In genomic region chr9:96382175-96382574, GRCh38 we compare ENCODE assay signal across 12 cellular contexts. TPM values are rescaled to one million over a fixed set of nuclear protein-coding genes. Genes with fewer than 3 reads are reported as not detected.
DNase-seq lines count a peak whose midpoint lies in the region; ATAC-seq and TF ChIP-seq lines count a peak whose summit lies in the region.
"Had no signal": no experiment of that assay in that cellular context is flagged by ENCODE, and none has a peak within 500 bp of the region (broad histone marks: within the 10 kb centered on the region; RNA-seq: fewer than 3 reads in every experiment).

No MANE protein-coding gene starts in this region.

- H3K27ac Mint-ChIP-seq in Caco-2 (ENCODE audit: unreplicated experiment) = peak overlapping the region; percentile 46

- H3K27me3 ChIP-seq in Caco-2 (replicated peaks; ENCODE audit: control insufficient read depth, insufficient read depth, low read length) (no peaks in the 10 kb centered on the region), HUES64 (ENCODE audit: insufficient read depth, low read length) (peaks cover 3% of the 10 kb centered on the region; the same call in 1 of the 2 replicates), dorsolateral prefrontal cortex (no peaks in the 10 kb centered on the region), muscle layer of duodenum (ENCODE audit: low read depth, low read length) (no peaks in the 10 kb centered on the region)
- H3K27me3 ChIP-seq: SJSA1 had no signal

- peaks cover 44% of the 10 kb centered on the region for H3K4me1 Mint-ChIP-seq in Caco-2 (ENCODE audit: low read depth, unreplicated experiment)

- TF ChIP-seq CTCF in Caco-2 (IDR thresholded peaks at IDR 0.05; ENCODE audit: insufficient read depth in 1 of 2, low read depth in 1 of 2, low read length in 1 of 2, severe bottlenecking in 1 of 2, unreplicated experiment in 1 of 2) (no peak), dorsolateral prefrontal cortex (IDR thresholded peaks at IDR 0.05 in 54 of 56, conservative IDR thresholded peaks at IDR 0.05 in 2 of 56; ENCODE audit: low read depth in 1 of 56, partially characterized antibody in 56 of 56) (no peak), GM20000 (IDR thresholded peaks at IDR 0.05; ENCODE audit: extremely low read depth, missing control alignments) (no peak)

- CTCF ChIA-PET in Caco-2 (lab: Charles Lee) = no interaction called here

- DNase-seq in Caco-2 = no peak
- no peak for DNase-seq in dorsolateral prefrontal cortex
- no peak for DNase-seq in islet precursor cell
- DNase-seq in GM20000 (ENCODE audit: low spot score) = no peak
- DNase-seq in left lobe of liver (ENCODE audit: low spot score) = no peak
- DNase-seq: DMS153, left ventricle myocardium superior, NCI-H510A had no signal

- H3K36me3 Mint-ChIP-seq in Caco-2 (ENCODE audit: insufficient read depth, unreplicated experiment) = peaks cover 63% of the 10 kb centered on the region

- H3K4me3 ChIP-seq in Caco-2 (ENCODE audit: low read depth, low read length) (peak overlapping the region; percentile 71), HUES64 (ENCODE audit: low read length) (peak overlapping the region; percentile 72), dorsolateral prefrontal cortex (peak overlapping the region in 45 of 59 donors; percentile 5 to 84 (median 74)), muscle layer of duodenum (ENCODE audit: low read depth in 1 of 2, low read length in 2 of 2) (peak overlapping the region; percentile 79 to 96)

- no peaks in the 10 kb centered on the region for H3K9me3 Mint-ChIP-seq in Caco-2 (ENCODE audit: unreplicated experiment)

- H3K4me1 ChIP-seq in Caco-2 (peaks cover 50% of the 10 kb centered on the region), HUES64 (ENCODE audit: insufficient read depth, low read length) (peaks cover 18% of the 10 kb centered on the region; the same call in 1 of the 2 replicates), muscle layer of duodenum (ENCODE audit: control insufficient read depth in 1 of 2, insufficient read depth in 2 of 2, low read length in 2 of 2) (peaks cover 6 to 14% of the 10 kb centered on the region in 2 donors)

- H3K27me3 Mint-ChIP-seq in Caco-2 (ENCODE audit: insufficient read depth, unreplicated experiment) = no peaks in the 10 kb centered on the region

- H3K9ac ChIP-seq in HUES64 (ENCODE audit: low read depth, low read length) = no peak overlapping the region

- no TSS peak for BruUV-seq in Caco-2 (replicated peaks; lab: Mats Ljungman, UMichigan)

- 84% methylated on average over 2 of the region's 2 CpGs for WGBS in HUES64

- ATAC-seq in GM21390 (IDR thresholded peaks at IDR 0.05; ENCODE audit: unreplicated experiment) = no peak
- no peak for ATAC-seq in left lobe of liver

- POLR2A ChIA-PET in Caco-2 (lab: Charles Lee) = no interaction called here

- no peaks in the 10 kb centered on the region for H3K9me3 ChIP-seq in Caco-2
- no peaks in the 10 kb centered on the region for H3K9me3 ChIP-seq in HUES64 (ENCODE audit: insufficient read depth, low read depth, low read length)
- H3K9me3 ChIP-seq in muscle layer of duodenum (ENCODE audit: control insufficient read depth in 1 of 2, low read length in 2 of 2) = no peaks in the 10 kb centered on the region
- H3K9me3 ChIP-seq: SJSA1 had no signal

- H3K27ac ChIP-seq in HUES64 (ENCODE audit: low read depth, low read length) = no peak overlapping the region
- H3K27ac ChIP-seq in dorsolateral prefrontal cortex = peak overlapping the region in 53 of 59 donors; percentile 8 to 95 (median 87)
- H3K27ac ChIP-seq in muscle layer of duodenum (ENCODE audit: low read length) = peak overlapping the region; percentile 8

- H3K4me3 Mint-ChIP-seq in Caco-2 (ENCODE audit: unreplicated experiment) = peak overlapping the region; percentile 87

- intact Hi-C loops in Caco-2 (cut with micrococcal nuclease; ENCODE audit: unreplicated experiment) = loop anchor here (10.0 kb wide), 1 partner anchor 57 kb away; no protein-coding TSS in a partner anchor
- intact Hi-C loops in dorsolateral prefrontal cortex (cut with DNase I) = loop anchor here in 1 of 2 donors (5.0 kb wide), 2 partner anchors 35 kb away; partner anchors contain the start of gene ZNF367

- H3K36me3 ChIP-seq in Caco-2 (ENCODE audit: control insufficient read depth, insufficient read depth, low read length) (no peaks in the 10 kb centered on the region), HUES64 (ENCODE audit: insufficient read depth, low read length) (peaks cover 17% of the 10 kb centered on the region), muscle layer of duodenum (ENCODE audit: control insufficient read depth in 1 of 2, insufficient read depth in 2 of 2, low read length in 2 of 2) (peaks cover 0 to 5% of the 10 kb centered on the region in 2 donors)

RNA-seq across cellular contexts. Expression of gene SLC35D2, which starts 1.3 kb away (rescaled TPM):
- total RNA-seq in Caco-2 (2022) = 77.5 and 81.0 TPM in 2 replicates
- 8.0 TPM for polyA plus RNA-seq in HUES64 (2013, experiment 1 of 2)
- 11.7 TPM for polyA plus RNA-seq in HUES64 (2013, experiment 2 of 2)
- total RNA-seq in dorsolateral prefrontal cortex = 10 to 100 TPM in 105 of 120 experiments, 1 to 10 TPM in 15; 5.6 to 99.0 (median 18.4) TPM
- 33.2 TPM for total RNA-seq in left lobe of liver

RNA-seq across cellular contexts. Expression of gene ZNF367, which starts 36.0 kb away (rescaled TPM):
- 9.3 and 10.0 TPM in 2 replicates for total RNA-seq in Caco-2 (2022)
- 6.8 TPM for polyA plus RNA-seq in HUES64 (2013, experiment 1 of 2)
- 8.6 TPM for polyA plus RNA-seq in HUES64 (2013, experiment 2 of 2)
- total RNA-seq in dorsolateral prefrontal cortex = 1 to 10 TPM in 116 of 120 experiments, under 1 TPM in 4; 0.69 to 9.8 (median 1.8) TPM
- total RNA-seq in left lobe of liver = 1.0 TPM
